8 cellular contexts compared by ENCODE assay signal in genomic region chr11:15159085-15159484, GRCh38. TPM values are rescaled to one million over a fixed set of nuclear protein-coding genes. Genes with fewer than 3 reads are reported as not detected.
DNase-seq lines count a peak whose midpoint lies in the region; ATAC-seq and TF ChIP-seq lines count a peak whose summit lies in the region.

No MANE protein-coding gene starts in this region.

- CTCF ChIA-PET in RWPE1 (lab: Yijun Ruan, JAX) = interaction anchor here (0.6 to 1.6 kb wide), 11 partner anchors 32 to 251 kb away, joined by 3 to 9 read pairs (median 3); no protein-coding TSS in a partner anchor

- TF ChIP-seq CTCF in RWPE1 (conservative IDR thresholded peaks at IDR 0.05; ENCODE audit: low read depth) (peak; percentile 14; the same call in 1 of the 2 replicates), gastroesophageal sphincter (IDR thresholded peaks at IDR 0.05) (no peak)

- TF ChIP-seq POLR2A in gastroesophageal sphincter (IDR thresholded peaks at IDR 0.05) = no peak

- no peaks in the 10 kb centered on the region for H3K27me3 Mint-ChIP-seq in stimulated activated naive CD8-positive, alpha-beta T cell treated with anti-CD3 and anti-CD28 coated beads, Interleukin-15, amount 100 ng/mL, for 72 hours

- POLR2A ChIA-PET in RWPE1 (lab: Yijun Ruan, JAX; ENCODE audit: low non-redundant PET) = no interaction called here

- H3K9me3 ChIP-seq in gastroesophageal sphincter = no peaks in the 10 kb centered on the region

- no peak overlapping the region for H3K4me3 ChIP-seq in gastroesophageal sphincter

- no peaks in the 10 kb centered on the region for H3K4me1 ChIP-seq in gastroesophageal sphincter

- WGBS in gastroesophageal sphincter (ENCODE audit: low coverage in 1 of 2), 2 donors = 33 to 36% methylated on average over 1 of the region's 2 CpGs

- no peaks in the 10 kb centered on the region for H3K9me3 Mint-ChIP-seq in stimulated activated naive CD8-positive, alpha-beta T cell treated with anti-CD3 and anti-CD28 coated beads, Interleukin-15, amount 100 ng/mL, for 72 hours

- no peak overlapping the region for H3K27ac Mint-ChIP-seq in stimulated activated naive CD8-positive, alpha-beta T cell treated with anti-CD3 and anti-CD28 coated beads, Interleukin-15, amount 100 ng/mL, for 72 hours

- no peaks in the 10 kb centered on the region for H3K36me3 ChIP-seq in gastroesophageal sphincter

- DNase-seq in stimulated activated naive CD8-positive, alpha-beta T cell treated with anti-CD3 and anti-CD28 coated beads, Interleukin-15, amount 100 ng/mL, for 72 hours = no peak
- DNase-seq in stimulated activated naive CD8-positive, alpha-beta T cell treated with anti-CD3 and anti-CD28 coated beads, Interleukin-15, Interleukin-2, amounts not matched to agents 100 U/mL and 50 U/mL, for 24 hours = no peak
- peak; percentile 41 for DNase-seq in RWPE1 (ENCODE audit: low spot score)
- DNase-seq in kidney tubule cell (ENCODE audit: low spot score) = peak; percentile 42
- DNase-seq in stimulated activated naive CD4-positive, alpha-beta T cell treated with Interleukin-2 at 50 U/mL for 16 hours (lab: John Stamatoyannopoulos, UW) = no peak
- DNase-seq in T-helper 9 cell = no peak

- H3K4me3 Mint-ChIP-seq in stimulated activated naive CD8-positive, alpha-beta T cell treated with anti-CD3 and anti-CD28 coated beads, Interleukin-15, amount 100 ng/mL, for 72 hours = no peak overlapping the region

- H3K27me3 ChIP-seq in gastroesophageal sphincter = no peaks in the 10 kb centered on the region

- H3K27ac ChIP-seq in RWPE1 = no peak overlapping the region
- H3K27ac ChIP-seq in gastroesophageal sphincter = no peak overlapping the region

- H3K4me1 Mint-ChIP-seq in stimulated activated naive CD8-positive, alpha-beta T cell treated with anti-CD3 and anti-CD28 coated beads, Interleukin-15, amount 100 ng/mL, for 72 hours = no peaks in the 10 kb centered on the region

- ATAC-seq in stimulated activated naive CD8-positive, alpha-beta T cell treated with anti-CD3 and anti-CD28 coated beads, Interleukin-15, amount 100 ng/mL, for 72 hours = peak; percentile 60
- no peak for ATAC-seq in stimulated activated naive CD8-positive, alpha-beta T cell treated with anti-CD3 and anti-CD28 coated beads, Interleukin-15, Interleukin-2, amounts not matched to agents 100 U/mL and 50 U/mL, for 24 hours
- ATAC-seq in HG02798 (IDR thresholded peaks at IDR 0.05; ENCODE audit: poor library complexity, unreplicated experiment) (peak; percentile 82), gastroesophageal sphincter (no peak)

- TF ChIP-seq EP300 in gastroesophageal sphincter (IDR thresholded peaks at IDR 0.05) = no peak

RNA-seq across cellular contexts. Expression of gene INSC, which starts 44.4 kb away (rescaled TPM):
- 10 to 100 TPM in 1 of 4 donors, 1 to 10 TPM in 3; 1.3 to 11.4 (median 2.6) TPM for total RNA-seq in gastroesophageal sphincter

Comparison
In these comparisons a context has a peak if more than half of its experiments do, and no peak if none do; other contexts are left out.
1. ATAC-seq: peak in stimulated activated naive CD8-positive, alpha-beta T cell treated with anti-CD3 and anti-CD28 coated beads, Interleukin-15, amount 100 ng/mL, for 72 hours (single experiment) and HG02798 (single experiment); none in stimulated activated naive CD8-positive, alpha-beta T cell treated with anti-CD3 and anti-CD28 coated beads, Interleukin-15, Interleukin-2, amounts not matched to agents 100 U/mL and 50 U/mL, for 24 hours (single experiment) and gastroesophageal sphincter (single experiment).
2. DNase-seq: peak in RWPE1 (single experiment) and kidney tubule cell (single experiment); none in stimulated activated naive CD8-positive, alpha-beta T cell treated with anti-CD3 and anti-CD28 coated beads, Interleukin-15, amount 100 ng/mL, for 72 hours (0 of 2), stimulated activated naive CD8-positive, alpha-beta T cell treated with anti-CD3 and anti-CD28 coated beads, Interleukin-15, Interleukin-2, amounts not matched to agents 100 U/mL and 50 U/mL, for 24 hours (single experiment), stimulated activated naive CD4-positive, alpha-beta T cell treated with Interleukin-2 at 50 U/mL for 16 hours (single experiment) and T-helper 9 cell (single experiment).